In the genomic region with DNA sequence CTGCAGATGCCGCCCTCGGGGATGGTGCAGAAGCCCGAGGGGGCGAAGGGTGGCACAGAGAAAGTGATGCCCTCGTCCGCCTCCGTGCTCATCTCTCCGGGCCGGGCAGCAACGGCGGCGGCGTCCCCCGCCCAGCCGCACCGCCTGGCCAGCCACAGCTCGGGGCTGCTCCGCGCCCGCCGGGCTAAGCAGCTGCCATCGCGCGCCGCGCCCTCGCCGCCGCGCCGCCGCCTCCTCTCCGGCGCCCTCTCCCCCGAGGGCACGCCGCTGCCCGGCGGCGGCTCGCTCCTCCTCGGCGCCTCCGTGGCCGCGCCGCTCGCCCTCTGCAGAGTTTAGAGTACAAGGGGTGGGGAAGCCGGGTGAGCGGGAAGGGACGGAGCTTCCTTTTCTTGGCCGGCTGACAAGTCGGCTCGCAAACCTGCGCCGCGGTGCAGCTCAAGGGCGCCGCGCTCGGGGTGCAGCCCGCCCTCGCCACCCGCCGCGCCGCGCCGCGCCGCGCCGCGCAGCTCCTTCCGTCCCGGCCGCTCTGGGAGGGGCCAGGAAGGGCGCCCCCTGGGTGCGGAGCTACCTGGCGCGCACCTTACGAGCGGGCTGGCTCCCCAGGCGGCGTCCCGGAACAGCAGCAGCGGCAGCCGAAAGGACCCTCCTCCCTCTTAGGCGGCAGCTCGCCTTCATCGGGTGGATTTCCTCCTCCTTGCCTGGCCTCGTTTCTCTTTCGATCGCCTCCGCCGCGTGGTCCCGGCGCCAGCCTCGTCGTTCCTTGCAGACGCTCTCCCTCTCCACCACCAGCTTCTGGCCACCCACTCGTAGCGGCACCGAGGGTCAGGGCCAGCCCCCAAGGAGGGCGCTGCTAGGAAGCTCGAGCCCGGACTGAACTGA, we compare ENCODE assay signal across 8 cellular contexts. TPM values are rescaled to one million over a fixed set of nuclear protein-coding genes. Genes with fewer than 3 reads are reported as not detected.
DNase-seq lines count a peak whose midpoint lies in the region; ATAC-seq and TF ChIP-seq lines count a peak whose summit lies in the region.

A gene with protein sequence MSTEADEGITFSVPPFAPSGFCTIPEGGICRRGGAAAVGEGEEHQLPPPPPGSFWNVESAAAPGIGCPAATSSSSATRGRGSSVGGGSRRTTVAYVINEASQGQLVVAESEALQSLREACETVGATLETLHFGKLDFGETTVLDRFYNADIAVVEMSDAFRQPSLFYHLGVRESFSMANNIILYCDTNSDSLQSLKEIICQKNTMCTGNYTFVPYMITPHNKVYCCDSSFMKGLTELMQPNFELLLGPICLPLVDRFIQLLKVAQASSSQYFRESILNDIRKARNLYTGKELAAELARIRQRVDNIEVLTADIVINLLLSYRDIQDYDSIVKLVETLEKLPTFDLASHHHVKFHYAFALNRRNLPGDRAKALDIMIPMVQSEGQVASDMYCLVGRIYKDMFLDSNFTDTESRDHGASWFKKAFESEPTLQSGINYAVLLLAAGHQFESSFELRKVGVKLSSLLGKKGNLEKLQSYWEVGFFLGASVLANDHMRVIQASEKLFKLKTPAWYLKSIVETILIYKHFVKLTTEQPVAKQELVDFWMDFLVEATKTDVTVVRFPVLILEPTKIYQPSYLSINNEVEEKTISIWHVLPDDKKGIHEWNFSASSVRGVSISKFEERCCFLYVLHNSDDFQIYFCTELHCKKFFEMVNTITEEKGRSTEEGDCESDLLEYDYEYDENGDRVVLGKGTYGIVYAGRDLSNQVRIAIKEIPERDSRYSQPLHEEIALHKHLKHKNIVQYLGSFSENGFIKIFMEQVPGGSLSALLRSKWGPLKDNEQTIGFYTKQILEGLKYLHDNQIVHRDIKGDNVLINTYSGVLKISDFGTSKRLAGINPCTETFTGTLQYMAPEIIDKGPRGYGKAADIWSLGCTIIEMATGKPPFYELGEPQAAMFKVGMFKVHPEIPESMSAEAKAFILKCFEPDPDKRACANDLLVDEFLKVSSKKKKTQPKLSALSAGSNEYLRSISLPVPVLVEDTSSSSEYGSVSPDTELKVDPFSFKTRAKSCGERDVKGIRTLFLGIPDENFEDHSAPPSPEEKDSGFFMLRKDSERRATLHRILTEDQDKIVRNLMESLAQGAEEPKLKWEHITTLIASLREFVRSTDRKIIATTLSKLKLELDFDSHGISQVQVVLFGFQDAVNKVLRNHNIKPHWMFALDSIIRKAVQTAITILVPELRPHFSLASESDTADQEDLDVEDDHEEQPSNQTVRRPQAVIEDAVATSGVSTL (N-terminal part only) (minus strand): TSS at position 412 of the 879 bp plus-strand sequence. CDS start 320 bp downstream, at position 92.

- no peak for TF ChIP-seq POLR2A in lower leg skin (IDR thresholded peaks at IDR 0.05)

- TF ChIP-seq CTCF in BJ (IDR thresholded peaks at IDR 0.05; ENCODE audit: insufficient read depth, low read depth, low read length) (peak; percentile 45), lower leg skin (IDR thresholded peaks at IDR 0.05) (no peak)

- WGBS in lower leg skin, 2 donors, result 0% methylated on average over 40 to 71 of the region's 108 CpGs

- CTCF ChIA-PET in BJ (lab: Yijun Ruan, JAX), result interaction anchor here (0.6 to 7.5 kb wide), 64 partner anchors 9 to 543 kb away, joined by 3 to 235 read pairs (median 5); a partner anchor contains a TSS
- CTCF ChIA-PET in activated CD4-positive, alpha-beta T cell treated with anti-CD3 and anti-CD28 coated beads, Interleukin-2, amount 10 ng/mL, durations not matched to agents 7 days and 5 days (lab: Charles Lee), result interaction anchor here (0.7 to 7.4 kb wide), 77 partner anchors 8 to 1154 kb away, joined by 3 to 218 read pairs (median 4); a partner anchor contains a TSS

- no peaks in the 10 kb centered on the region for H3K27me3 ChIP-seq in BJ (ENCODE audit: control insufficient read depth, insufficient read depth, low read length)

- peak within 1 kb of the TSS; percentile 98 for H3K4me3 ChIP-seq in BJ (ENCODE audit: low read depth, low read length)
- H3K4me3 ChIP-seq in lower leg skin (ENCODE audit: low read depth, poor library complexity, severe bottlenecking), result peak within 1 kb of the TSS; percentile 81

- peak within 1 kb of the TSS; percentile 87 for H3K4me3 Mint-ChIP-seq in activated CD4-positive, alpha-beta T cell treated with anti-CD3 and anti-CD28 coated beads, Interleukin-2, amount 10 ng/mL, durations not matched to agents 7 days and 5 days

- ATAC-seq in GM19043 (IDR thresholded peaks at IDR 0.05; ENCODE audit: low read depth, unreplicated experiment) (peak; percentile 52), HG03354 (IDR thresholded peaks at IDR 0.05; ENCODE audit: poor library complexity, severe bottlenecking, unreplicated experiment) (peak; percentile 65)

- H3K27me3 Mint-ChIP-seq in activated CD4-positive, alpha-beta T cell treated with anti-CD3 and anti-CD28 coated beads, Interleukin-2, amount 10 ng/mL, durations not matched to agents 7 days and 5 days, result peaks cover 2% of the 10 kb centered on the region

- DNase-seq in BJ (ENCODE audit: low read depth) (no peak), NCI-H510A treated with DMSO at 0.1 percent for 48 hours (lab: John Stamatoyannopoulos, UW) (peak; percentile 68), cortex of kidney (lab: John Stamatoyannopoulos, UW) (peak; percentile 68), lower leg skin (ENCODE audit: low spot score in 2 of 2) (peak; percentile 65 to 96)
- DNase-seq in activated CD4-positive, alpha-beta T cell treated with anti-CD3 and anti-CD28 coated beads, Interleukin-2, amount 10 ng/mL, durations not matched to agents 7 days and 5 days, result peak; percentile 91
- DNase-seq in stimulated activated CD4-positive, alpha-beta T cell treated with anti-CD3 and anti-CD28 coated beads, Interleukin-4, amount 100 ng/mL, for 48 hours (ENCODE audit: low read depth in 2 of 2), result peak; percentile 73 to 82

- peaks cover 24% of the 10 kb centered on the region for H3K36me3 Mint-ChIP-seq in activated CD4-positive, alpha-beta T cell treated with anti-CD3 and anti-CD28 coated beads, Interleukin-2, amount 10 ng/mL, durations not matched to agents 7 days and 5 days (ENCODE audit: low read depth)

- intact Hi-C loops in lower leg skin (cut with DNase I; ENCODE audit: low total_unique reads), result loop anchor here (5.0 kb wide), 1 partner anchor 150 kb away; no protein-coding TSS in a partner anchor

- H3K4me1 Mint-ChIP-seq in activated CD4-positive, alpha-beta T cell treated with anti-CD3 and anti-CD28 coated beads, Interleukin-2, amount 10 ng/mL, durations not matched to agents 7 days and 5 days, result peaks cover 37% of the 10 kb centered on the region

- no peaks in the 10 kb centered on the region for H3K9me3 Mint-ChIP-seq in activated CD4-positive, alpha-beta T cell treated with anti-CD3 and anti-CD28 coated beads, Interleukin-2, amount 10 ng/mL, durations not matched to agents 7 days and 5 days

- H3K27ac Mint-ChIP-seq in activated CD4-positive, alpha-beta T cell treated with anti-CD3 and anti-CD28 coated beads, Interleukin-2, amount 10 ng/mL, durations not matched to agents 7 days and 5 days, result peak within 1 kb of the TSS; percentile 96

- POLR2A ChIA-PET in BJ (lab: Charles Lee), result no interaction called here
- POLR2A ChIA-PET in activated CD4-positive, alpha-beta T cell treated with anti-CD3 and anti-CD28 coated beads, Interleukin-2, amount 10 ng/mL, durations not matched to agents 7 days and 5 days (lab: Charles Lee), result interaction anchor here (0.8 to 2.1 kb wide), 4 partner anchors 36 to 503 kb away, joined by 3 to 24 read pairs (median 6); a partner anchor contains a TSS

- no peaks in the 10 kb centered on the region for H3K36me3 ChIP-seq in BJ (ENCODE audit: control insufficient read depth, insufficient read depth, low read length)

RNA-seq across cellular contexts. Expression of the gene that starts here (rescaled TPM):
- polyA plus RNA-seq in BJ (2011; rRNA removed), result 2.2 and 2.5 TPM in 2 replicates
- polyA minus RNA-seq in BJ (2011; rRNA and poly(A)+ RNA removed), result 2.4 and 2.6 TPM in 2 replicates
- total RNA-seq in activated CD4-positive, alpha-beta T cell treated with anti-CD3 and anti-CD28 coated beads, Interleukin-2, amount 10 ng/mL, durations not matched to agents 7 days and 5 days, result 10 to 100 TPM; 23.4 to 24.0 TPM
- total RNA-seq in lower leg skin, result 10 to 100 TPM; 18.9 to 35.2 (median 27.0) TPM
